In the genomic region with DNA sequence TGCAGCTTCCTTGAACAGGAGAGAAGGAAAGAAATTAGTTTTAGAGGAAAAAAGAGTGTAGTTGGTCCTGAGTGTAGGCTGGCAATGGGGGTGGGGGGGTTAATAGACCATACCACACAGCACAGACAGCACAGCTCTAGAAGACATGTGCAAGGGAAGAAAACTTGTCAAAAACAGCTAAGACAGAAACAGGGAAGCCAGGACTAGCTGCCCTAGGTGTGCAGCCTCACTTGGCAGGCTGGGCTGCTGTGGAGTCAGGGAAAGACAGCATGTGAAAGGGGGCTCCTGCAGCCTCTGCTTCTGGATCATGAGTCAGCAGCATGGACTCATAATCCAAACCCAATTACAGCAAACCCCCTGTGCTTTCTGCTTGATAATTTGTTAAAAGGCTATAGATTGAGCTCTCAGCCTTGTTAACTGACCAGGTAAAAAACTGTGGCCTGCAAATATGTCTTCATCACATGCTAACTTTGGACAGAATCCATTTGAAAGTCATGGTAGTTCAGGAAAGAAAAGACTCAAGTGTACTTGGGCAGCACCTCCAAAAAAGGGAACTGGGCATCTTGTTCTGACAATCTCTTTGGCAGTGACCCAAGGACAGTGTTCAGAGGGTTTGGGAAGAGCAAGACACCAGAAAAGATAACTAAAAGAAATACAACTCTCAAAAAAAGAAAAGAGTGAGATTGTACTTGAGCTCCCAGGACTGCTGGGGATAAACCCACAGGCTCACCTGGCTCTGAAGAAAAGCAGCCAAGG, we compare ENCODE assay signal across 1 cellular context.
TF ChIP-seq lines count a peak whose summit lies in the region.

No MANE protein-coding gene starts in this region.

TF ChIP-seq in SK-N-SH treated with all-trans-retinoic acid at 6 μM for 48 hours, 23 proteins besides CTCF, POLR2A, EP300 and RAD21 (continued from another document):
- TF ChIP-seq, protein P1, sequence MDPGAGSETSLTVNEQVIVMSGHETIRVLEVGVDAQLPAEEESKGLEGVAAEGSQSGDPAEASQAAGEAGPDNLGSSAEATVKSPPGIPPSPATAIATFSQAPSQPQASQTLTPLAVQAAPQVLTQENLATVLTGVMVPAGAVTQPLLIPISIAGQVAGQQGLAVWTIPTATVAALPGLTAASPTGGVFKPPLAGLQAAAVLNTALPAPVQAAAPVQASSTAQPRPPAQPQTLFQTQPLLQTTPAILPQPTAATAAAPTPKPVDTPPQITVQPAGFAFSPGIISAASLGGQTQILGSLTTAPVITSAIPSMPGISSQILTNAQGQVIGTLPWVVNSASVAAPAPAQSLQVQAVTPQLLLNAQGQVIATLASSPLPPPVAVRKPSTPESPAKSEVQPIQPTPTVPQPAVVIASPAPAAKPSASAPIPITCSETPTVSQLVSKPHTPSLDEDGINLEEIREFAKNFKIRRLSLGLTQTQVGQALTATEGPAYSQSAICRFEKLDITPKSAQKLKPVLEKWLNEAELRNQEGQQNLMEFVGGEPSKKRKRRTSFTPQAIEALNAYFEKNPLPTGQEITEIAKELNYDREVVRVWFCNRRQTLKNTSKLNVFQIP (CRISPR knock-in tag; IDR thresholded peaks at IDR 0.05; ENCODE audit: borderline replicate concordance, low read depth), result no peak
